ENCODE assay signal across 18 cellular contexts in genomic region chr19:28318469-28319179, GRCh38.
DNase-seq lines count a peak whose midpoint lies in the region; ATAC-seq, FAIRE-seq and TF ChIP-seq lines count a peak whose summit lies in the region.
"Had no signal": no experiment of that assay in that cellular context is flagged by ENCODE, and none has a peak within 500 bp of the region (broad histone marks: within the 10 kb centered on the region; RNA-seq: fewer than 3 reads in every experiment).

No MANE protein-coding gene starts in this region.

- no peak overlapping the region for H3K4me3 ChIP-seq in astrocyte (ENCODE audit: insufficient read depth, low read depth, low read length)
- H3K4me3 ChIP-seq in mucosa of descending colon, result no peak overlapping the region
- no peak overlapping the region for H3K4me3 ChIP-seq in neural progenitor cell
- H3K4me3 ChIP-seq in BE2C (ENCODE audit: low read depth, low read length), result no peak overlapping the region
- H3K4me3 ChIP-seq: GM12878, K562 had no signal

- H3K27ac Mint-ChIP-seq in astrocyte (ENCODE audit: unreplicated experiment), result no peak overlapping the region
- H3K27ac Mint-ChIP-seq in neural progenitor cell, result no peak overlapping the region
- H3K27ac Mint-ChIP-seq: CD4-positive, alpha-beta T cell; H9 had no signal

- ATAC-seq in mucosa of descending colon (peak; percentile 51), HG03175 (IDR thresholded peaks at IDR 0.05; ENCODE audit: unreplicated experiment) (no peak)
- ATAC-seq: GM12878, K562 had no signal

- H3K36me3 Mint-ChIP-seq in astrocyte (ENCODE audit: low read depth, unreplicated experiment) (no peaks in the 10 kb centered on the region), neural progenitor cell (no peaks in the 10 kb centered on the region)

- H3K4me1 ChIP-seq in astrocyte (ENCODE audit: insufficient read depth, low read length) (peaks cover 12% of the 10 kb centered on the region), mucosa of descending colon (ENCODE audit: low read depth) (peaks cover 15% of the 10 kb centered on the region), neural progenitor cell (peaks cover 17% of the 10 kb centered on the region), BE2C (no peaks in the 10 kb centered on the region)
- H3K4me1 ChIP-seq: Caco-2 had no signal

- H3K4me3 Mint-ChIP-seq in astrocyte (ENCODE audit: unreplicated experiment) (peak overlapping the region; percentile 7), neural progenitor cell (peak overlapping the region; percentile 12)
- H3K4me3 Mint-ChIP-seq: CD4-positive, alpha-beta T cell; H9 had no signal

- no peak for DNase-seq in astrocyte (ENCODE audit: low read depth)
- no peak for DNase-seq in mucosa of descending colon
- no peak for DNase-seq in neural progenitor cell (ENCODE audit: low spot score)
- DNase-seq in activated T-cell treated with anti-CD3 and anti-CD28 coated beads, Interleukin-2, amount 50 U/mL, for 48 hours, result no peak
- no peak for DNase-seq in BE2C
- DNase-seq: Caco-2; CD4-positive, alpha-beta T cell; DMS79 treated with DMSO at 0.1 percent for 48 hours; H9; IMR-90 had no signal

- no peaks in the 10 kb centered on the region for H4K20me1 ChIP-seq in astrocyte (ENCODE audit: insufficient read depth, low read length)
- H4K20me1 ChIP-seq in neural progenitor cell (ENCODE audit: low read depth), result no peaks in the 10 kb centered on the region

- H3K79me2 ChIP-seq in astrocyte (ENCODE audit: insufficient read depth, low read length) (no peaks in the 10 kb centered on the region), neural progenitor cell (ENCODE audit: low read depth) (no peaks in the 10 kb centered on the region)

- H3K4me1 Mint-ChIP-seq in astrocyte (ENCODE audit: low read depth, unreplicated experiment) (peaks cover 19% of the 10 kb centered on the region), neural progenitor cell (peaks cover 25% of the 10 kb centered on the region)

- H3K27me3 Mint-ChIP-seq in astrocyte (ENCODE audit: low read depth, unreplicated experiment) (no peaks in the 10 kb centered on the region), neural progenitor cell (ENCODE audit: insufficient read depth, low read depth) (peaks cover 3% of the 10 kb centered on the region)
- H3K27me3 Mint-ChIP-seq: CD4-positive, alpha-beta T cell had no signal

- intact Hi-C loops in mucosa of descending colon (cut with DNase I, micrococcal nuclease), result no loop called here

- no peaks in the 10 kb centered on the region for H3K9me3 ChIP-seq in astrocyte (ENCODE audit: insufficient read depth, low read depth, low read length)
- H3K9me3 ChIP-seq in mucosa of descending colon, result no peaks in the 10 kb centered on the region
- H3K9me3 ChIP-seq in neural progenitor cell (ENCODE audit: low read depth), result no peaks in the 10 kb centered on the region
- H3K9me3 ChIP-seq in BE2C, result peaks cover 4% of the 10 kb centered on the region; the same call in 1 of the 2 replicates
- H3K9me3 ChIP-seq: Caco-2 had no signal

- H3K36me3 ChIP-seq in astrocyte (ENCODE audit: insufficient read depth, low read length) (no peaks in the 10 kb centered on the region), mucosa of descending colon (ENCODE audit: low read depth) (no peaks in the 10 kb centered on the region), neural progenitor cell (no peaks in the 10 kb centered on the region), BE2C (no peaks in the 10 kb centered on the region)

- H3F3A ChIP-seq in neural progenitor cell (ENCODE audit: low read depth), result peaks cover 6% of the 10 kb centered on the region

- no peak overlapping the region for H3K27ac ChIP-seq in astrocyte (ENCODE audit: low read depth, low read length)
- no peak overlapping the region for H3K27ac ChIP-seq in neural progenitor cell
- H3K27ac ChIP-seq: C4-2B had no signal

- FAIRE-seq in G401.6 (lab: Jason Lieb, UNC) (peak; percentile 96), astrocyte (lab: Jason Lieb, UNC) (no peak)
- FAIRE-seq: D721Med, GM12878, H1, HTR-8/SVneo, K562 had no signal

- TF ChIP-seq CTCF in astrocyte (IDR thresholded peaks at IDR 0.05; ENCODE audit: insufficient read depth, low read depth, low read length) (no peak), mucosa of descending colon (IDR thresholded peaks at IDR 0.05) (no peak), neural progenitor cell (IDR thresholded peaks at IDR 0.05) (no peak), BE2C (IDR thresholded peaks at IDR 0.05; ENCODE audit: low read depth, low read length) (no peak)

- no peak overlapping the region for H2AFZ ChIP-seq in astrocyte (ENCODE audit: low read depth, low read length)
- H2AFZ ChIP-seq in neural progenitor cell (replicated peaks), result no peak overlapping the region

- H3K9me3 Mint-ChIP-seq in astrocyte (ENCODE audit: unreplicated experiment) (no peaks in the 10 kb centered on the region), neural progenitor cell (no peaks in the 10 kb centered on the region)
- H3K9me3 Mint-ChIP-seq: CD4-positive, alpha-beta T cell had no signal

- H3K9ac ChIP-seq in astrocyte (ENCODE audit: low read length) (no peak overlapping the region), neural progenitor cell (no peak overlapping the region)

- H3K4me2 ChIP-seq in astrocyte (ENCODE audit: low read length) (no peak overlapping the region), neural progenitor cell (no peak overlapping the region)

- H3K27me3 ChIP-seq in astrocyte (ENCODE audit: insufficient read depth, low read length) (no peaks in the 10 kb centered on the region), neural progenitor cell (no peaks in the 10 kb centered on the region), BE2C (no peaks in the 10 kb centered on the region)
